In genomic region chr5:101942321-101942882, GRCh38 we compare ENCODE assay signal across 8 cellular contexts.
DNase-seq lines count a peak whose midpoint lies in the region; ATAC-seq and TF ChIP-seq lines count a peak whose summit lies in the region.

No MANE protein-coding gene starts in this region.

- TF ChIP-seq EP300 in esophagus muscularis mucosa (IDR thresholded peaks at IDR 0.05): no peak

- H3K4me3 Mint-ChIP-seq in progenitor cell of endocrine pancreas (ENCODE audit: low read depth): no peak overlapping the region

- no peaks in the 10 kb centered on the region for H3K36me3 Mint-ChIP-seq in progenitor cell of endocrine pancreas (ENCODE audit: insufficient read depth)

- no peaks in the 10 kb centered on the region for H3K4me1 Mint-ChIP-seq in progenitor cell of endocrine pancreas (ENCODE audit: low read depth)

- H3K9me3 ChIP-seq in ES-I3 (ENCODE audit: control insufficient read depth, insufficient read depth, low read length) (no peaks in the 10 kb centered on the region), OCI-LY1 (ENCODE audit: low read length) (no peaks in the 10 kb centered on the region), esophagus muscularis mucosa (no peaks in the 10 kb centered on the region)

- H3K36me3 ChIP-seq in ES-I3 (ENCODE audit: insufficient read depth, low read length) (no peaks in the 10 kb centered on the region), OCI-LY1 (ENCODE audit: insufficient read depth, low read length) (no peaks in the 10 kb centered on the region), esophagus muscularis mucosa (no peaks in the 10 kb centered on the region)

- peaks cover 15% of the 10 kb centered on the region for H3K27me3 Mint-ChIP-seq in progenitor cell of endocrine pancreas

- H3K27ac ChIP-seq in OCI-LY1 (ENCODE audit: low read depth, low read length, poor library complexity, severe bottlenecking) (no peak overlapping the region), esophagus muscularis mucosa (replicated peaks in 1 of 4) (no peak overlapping the region)

- ATAC-seq in GM19467 (IDR thresholded peaks at IDR 0.05; ENCODE audit: unreplicated experiment) (peak; percentile 79), HG03439 (IDR thresholded peaks at IDR 0.05; ENCODE audit: unreplicated experiment) (peak; percentile 85)

- peak overlapping the region; percentile 31; the same call in 1 of the 2 replicates for H3K9ac ChIP-seq in ES-I3 (ENCODE audit: low read depth, low read length)
- H3K9ac ChIP-seq in OCI-LY1 (ENCODE audit: low read length): no peak overlapping the region

- no peak for TF ChIP-seq POLR2A in esophagus muscularis mucosa (IDR thresholded peaks at IDR 0.05; ENCODE audit: low read depth)

- peaks cover 9% of the 10 kb centered on the region for H3K9me3 Mint-ChIP-seq in progenitor cell of endocrine pancreas (ENCODE audit: low read depth)

- H2AFZ ChIP-seq in OCI-LY1 (ENCODE audit: low read length): no peak overlapping the region

- H3K27me3 ChIP-seq in OCI-LY1 (ENCODE audit: insufficient read depth, low read length) (no peaks in the 10 kb centered on the region), esophagus muscularis mucosa (no peaks in the 10 kb centered on the region)

- DNase-seq in esophagus muscularis mucosa (ENCODE audit: extremely low spot score) (no peak), progenitor cell of endocrine pancreas (ENCODE audit: low spot score, unreplicated experiment) (no peak), GM19240 (ENCODE audit: insufficient read length, low spot score) (no peak), NCI-H1048 (lab: John Stamatoyannopoulos, UW) (no peak)

- H3K9me2 ChIP-seq in OCI-LY1 (ENCODE audit: low read depth, low read length): no peaks in the 10 kb centered on the region

- WGBS in esophagus muscularis mucosa: 55% methylated on average over 8 of the region's 8 CpGs

- H3K4me3 ChIP-seq in OCI-LY1 (ENCODE audit: low read depth, low read length, poor library complexity, severe bottlenecking): no peak overlapping the region
- no peak overlapping the region for H3K4me3 ChIP-seq in esophagus muscularis mucosa

- H4K20me1 ChIP-seq in OCI-LY1 (ENCODE audit: insufficient read depth, low read length): no peaks in the 10 kb centered on the region

- no peak overlapping the region for H3K27ac Mint-ChIP-seq in progenitor cell of endocrine pancreas

- TF ChIP-seq CTCF in OCI-LY1 (IDR thresholded peaks at IDR 0.05; ENCODE audit: low read length) (peak; percentile 81), esophagus muscularis mucosa (IDR thresholded peaks at IDR 0.05) (peak in 2 of 3 experiments; percentile 27 to 39), progenitor cell of endocrine pancreas (IDR thresholded peaks at IDR 0.05; ENCODE audit: unreplicated experiment) (peak; percentile 79)

- H3F3A ChIP-seq in OCI-LY1 (ENCODE audit: insufficient read depth, low read length): no peaks in the 10 kb centered on the region

- H3K79me2 ChIP-seq in OCI-LY1 (ENCODE audit: insufficient read depth, low read length): no peaks in the 10 kb centered on the region

- intact Hi-C loops in esophagus muscularis mucosa (cut with DNase I): no loop called here

- H3K4me2 ChIP-seq in OCI-LY1 (ENCODE audit: low read length): no peak overlapping the region

- peaks cover 11% of the 10 kb centered on the region; the same call in 1 of the 2 replicates for H3K4me1 ChIP-seq in ES-I3 (ENCODE audit: insufficient read depth, low read length)
- peaks cover 11% of the 10 kb centered on the region for H3K4me1 ChIP-seq in OCI-LY1 (ENCODE audit: insufficient read depth, low read length, severe bottlenecking)
- no peaks in the 10 kb centered on the region for H3K4me1 ChIP-seq in esophagus muscularis mucosa
